Comparison of ENCODE assay signal across 8 cellular contexts in the genomic region with DNA sequence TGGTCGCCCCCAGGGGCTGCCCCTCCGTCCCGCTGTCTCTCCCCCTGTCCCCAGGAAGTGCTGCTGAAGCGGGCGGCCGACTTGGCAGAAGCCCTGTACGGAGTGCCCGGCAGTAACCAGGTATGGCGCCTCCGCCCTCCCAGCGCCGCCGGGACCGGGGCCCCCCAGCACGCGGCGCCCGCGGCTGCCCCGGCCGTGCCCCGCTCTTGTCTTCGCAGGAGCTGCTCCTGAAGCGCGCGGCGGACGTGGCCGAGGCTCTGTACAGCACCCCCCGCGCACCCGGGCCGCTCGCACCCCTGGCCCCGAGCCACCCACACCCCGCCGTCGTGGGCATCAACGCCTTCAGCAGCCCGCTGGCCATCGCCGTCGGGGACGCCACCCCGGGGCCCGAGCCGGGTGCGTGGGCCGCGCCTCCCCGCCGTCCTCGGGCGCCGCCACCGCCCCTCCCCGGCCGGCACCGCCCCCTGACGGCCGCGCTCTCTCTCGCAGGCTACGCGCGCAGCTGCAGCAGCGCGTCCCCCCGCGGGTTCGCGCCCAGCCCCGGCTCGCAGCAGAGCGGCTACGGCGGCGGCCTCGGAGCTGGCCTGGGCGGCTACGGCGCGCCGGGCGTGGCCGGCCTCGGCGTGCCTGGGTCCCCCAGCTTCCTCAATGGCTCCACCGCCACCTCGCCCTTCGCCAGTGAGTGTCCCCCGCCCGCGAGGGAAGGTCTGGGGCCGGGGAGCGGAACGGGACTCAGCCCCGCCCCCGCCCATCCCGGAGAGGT. TPM values are rescaled to one million over a fixed set of nuclear protein-coding genes. Genes with fewer than 3 reads are reported as not detected.
DNase-seq lines count a peak whose midpoint lies in the region; ATAC-seq and TF ChIP-seq lines count a peak whose summit lies in the region.

No MANE protein-coding gene starts in this region.

- no peaks in the 10 kb centered on the region for H3K9me2 ChIP-seq in GM23248 (ENCODE audit: insufficient read depth)

- intact Hi-C loops in ascending aorta (cut with DNase I) (loop anchor here (5.0 kb wide), 3 partner anchors 60 to 225 kb away; a partner anchor contains a TSS), left colon (cut with DNase I, micrococcal nuclease) (no loop called here)

- H3F3A ChIP-seq in GM23248 (ENCODE audit: insufficient read depth) = no peaks in the 10 kb centered on the region

- H3K9me3 ChIP-seq in GM23248 (ENCODE audit: low read depth) = no peaks in the 10 kb centered on the region
- H3K9me3 ChIP-seq in ascending aorta = no peaks in the 10 kb centered on the region

- no peaks in the 10 kb centered on the region for H4K20me1 ChIP-seq in GM23248 (ENCODE audit: insufficient read depth)

- peak in 1 of 3 experiments; percentile 18 for TF ChIP-seq CTCF in ascending aorta (IDR thresholded peaks at IDR 0.05)

- peak overlapping the region; percentile 62 for H3K4me3 ChIP-seq in GM23248
- peak overlapping the region; percentile 62 for H3K4me3 ChIP-seq in ascending aorta

- in situ Hi-C loops in GM23248 (cut with MboI) = loop anchor here (10.0 kb wide), 1 partner anchor 103 kb away; no protein-coding TSS in a partner anchor

- H3K4me1 ChIP-seq in GM23248 (ENCODE audit: insufficient read depth) = peaks cover 7% of the 10 kb centered on the region
- H3K4me1 ChIP-seq in ascending aorta = peaks cover 13 to 14% of the 10 kb centered on the region in 2 donors

- H3K36me3 ChIP-seq in GM23248 (ENCODE audit: low read depth) (no peaks in the 10 kb centered on the region), ascending aorta (no peaks in the 10 kb centered on the region)

- ATAC-seq in left colon = peak; percentile 42
- ATAC-seq in HG03095 (IDR thresholded peaks at IDR 0.05; ENCODE audit: unreplicated experiment) = no peak

- DNase-seq in GM23248 = peak; percentile 59
- DNase-seq in RPMI7951 (ENCODE audit: low read depth) = peak; percentile 19
- DNase-seq in ascending aorta (ENCODE audit: low spot score in 2 of 2) = peak in 1 of 2 donors; percentile 63
- peak in 1 of 2 donors; percentile 54 for DNase-seq in left colon
- peak; percentile 11 to 63 (median 42) for DNase-seq in stimulated activated naive CD4-positive, alpha-beta T cell (lab: John Stamatoyannopoulos, UW)
- no peak for DNase-seq in NCI-H526 treated with DMSO at 0.1 percent for 48 hours (lab: John Stamatoyannopoulos, UW)
- DNase-seq in NCI-H446 (lab: John Stamatoyannopoulos, UW) = no peak

- peak overlapping the region; percentile 61 for H3K4me2 ChIP-seq in GM23248 (ENCODE audit: unreplicated experiment)

- H3K9ac ChIP-seq in GM23248 = no peak overlapping the region

- H2AFZ ChIP-seq in GM23248 = peak overlapping the region; percentile 73; the same call in 1 of the 2 replicates

- 0 to 3% methylated on average over 3 to 90 of the region's 100 CpGs for WGBS in GM23248 (ENCODE audit: low coverage in 1 of 2, low lambda C conversion rate in 2 of 2, missing lambda C conversion rate in 2 of 2), 2 experiments

- peaks cover 64% of the 10 kb centered on the region for H3K27me3 ChIP-seq in GM23248 (replicated peaks; ENCODE audit: insufficient read depth)
- peaks cover 3% of the 10 kb centered on the region for H3K27me3 ChIP-seq in ascending aorta

- no peak overlapping the region for H3K27ac ChIP-seq in GM23248
- H3K27ac ChIP-seq in ascending aorta = no peak overlapping the region

- H3K79me2 ChIP-seq in GM23248 (ENCODE audit: insufficient read depth) = no peaks in the 10 kb centered on the region

RNA-seq across cellular contexts. Expression of a gene that starts 48.4 kb away (rescaled TPM):
- total RNA-seq in GM23248 (2014; rRNA removed; shearing (Covaris generic)) = not detected in 2 replicates
- polyA plus RNA-seq in GM23248 (2016; fragmentation: Nextera tagmentation; extraction: Ambion mirVana) = 0.08 TPM in 1 of 2 replicates, not detected in the other
- not detected in 2 replicates for total RNA-seq in RPMI7951 (2014; rRNA removed; shearing (Covaris generic))
- total RNA-seq in ascending aorta (not detected), left colon (1 to 10 TPM in 1 of 2 donors, under 1 TPM in 1; 0.24 to 2.3 TPM)

RNA-seq across cellular contexts. Expression of a gene that starts 59.5 kb away (rescaled TPM):
- total RNA-seq in GM23248 (2014; rRNA removed; shearing (Covaris generic)) = 0.76 TPM in 1 of 2 replicates, not detected in the other
- polyA plus RNA-seq in GM23248 (2016; fragmentation: Nextera tagmentation; extraction: Ambion mirVana) = 0.36 TPM in 1 of 2 replicates, not detected in the other
- total RNA-seq in RPMI7951 (2014; rRNA removed; shearing (Covaris generic)) = 0.10 TPM in 1 of 2 replicates, not detected in the other
- 19.2 TPM for total RNA-seq in ascending aorta
- 1 to 10 TPM; 1.9 to 8.2 TPM for total RNA-seq in left colon

Comparison
In these comparisons a context has a peak if more than half of its experiments do, and no peak if none do; other contexts are left out.
1. DNase-seq: peak in GM23248 (single experiment), RPMI7951 (single experiment) and stimulated activated naive CD4-positive, alpha-beta T cell (6 of 6); none in NCI-H526 treated with DMSO at 0.1 percent for 48 hours (single experiment) and NCI-H446 (0 of 2).